ENCODE assay signal across 8 cellular contexts in genomic region chr1:160101037-160101716, GRCh38. TPM values are rescaled to one million over a fixed set of nuclear protein-coding genes. Genes with fewer than 3 reads are reported as not detected.
DNase-seq lines count a peak whose midpoint lies in the region; ATAC-seq, FAIRE-seq and TF ChIP-seq lines count a peak whose summit lies in the region.

No MANE protein-coding gene starts in this region.

- TF ChIP-seq EP300 in HepG2 (IDR thresholded peaks at IDR 0.05; ENCODE audit: low read depth in 2 of 2, low read length in 2 of 2) (no peak; a peak in 1 of 4 replicates), HepG2 (CRISPR knock-in tag; IDR thresholded peaks at IDR 0.05; ENCODE audit: borderline replicate concordance) (no peak; the same call in 1 of the 2 replicates)

- BruUV-seq in HepG2 (replicated peaks; lab: Mats Ljungman, UMichigan) = no TSS peak

- H3K9ac ChIP-seq in HepG2 (ENCODE audit: insufficient read depth, low read depth, low read length) = peak overlapping the region; percentile 46

- no peak for TF ChIP-seq POLR2A in HepG2 (IDR thresholded peaks at IDR 0.05; ENCODE audit: insufficient read depth in 1 of 2, low read depth in 2 of 2, low read length in 2 of 2)

- H3K4me3 ChIP-seq in choroid plexus epithelial cell (ENCODE audit: low read depth, low read length) = no peak overlapping the region
- H3K4me3 ChIP-seq in HepG2 (replicated peaks in 1 of 3; ENCODE audit: insufficient read depth in 1 of 3, low read depth in 2 of 3, low read length in 3 of 3) = peak overlapping the region in 2 of 3 experiments; percentile 40 to 47; a peak in 3 of 6 replicates

- in situ Hi-C loops in HepG2 (cut with HindIII; ENCODE audit: extremely low pct_ligation_motif_present, low pct_unique_long_range_greater_than_20kb) = loop anchor here (10.0 kb wide), 1 partner anchor 114 kb away; no protein-coding TSS in a partner anchor

- no peaks in the 10 kb centered on the region for H3K27me3 ChIP-seq in HepG2 (ENCODE audit: control insufficient read depth in 1 of 2, insufficient read depth in 2 of 2, low read length in 2 of 2)

- H3K27ac Mint-ChIP-seq in activated CD4-positive, alpha-beta T cell treated with anti-CD3 and anti-CD28 coated beads, Interleukin-2, amount 10 ng/mL, durations not matched to agents 24 days and 14 days = peak overlapping the region; percentile 69

- CTCF ChIA-PET in HepG2 (lab: Yijun Ruan, JAX; ENCODE audit: low intra/inter-chr PET ratio, low total read pairs) = interaction anchor here (1.1 to 2.0 kb wide), 5 partner anchors 63 to 190 kb away, joined by 4 to 15 read pairs (median 12); no protein-coding TSS in a partner anchor

- TF ChIP-seq CTCF in choroid plexus epithelial cell (conservative IDR thresholded peaks at IDR 0.05; ENCODE audit: low read depth, low read length) = peak; percentile 91
- TF ChIP-seq CTCF in HepG2 (CRISPR knock-in tag; IDR thresholded peaks at IDR 0.05) = peak; percentile 96

- H3K9me3 ChIP-seq in HepG2 (ENCODE audit: low read length) = no peaks in the 10 kb centered on the region

- POLR2A ChIA-PET in HepG2 (lab: Yijun Ruan, JAX) = interaction anchor here (0.6 to 1.0 kb wide), 5 partner anchors 28 to 191 kb away, joined by 3 to 5 read pairs (median 3); partner anchors contain the start of gene DCAF8

- DNase-seq in DMS79 treated with DMSO at 0.1 percent for 48 hours (lab: John Stamatoyannopoulos, UW) (peak; percentile 79), NCI-H69 (lab: John Stamatoyannopoulos, UW) (peak; percentile 91), choroid plexus epithelial cell (ENCODE audit: low read depth) (peak; percentile 69), HepG2 (ENCODE audit: low spot score) (peak; percentile 81), GOT3 (lab: John Stamatoyannopoulos, UW) (no peak)
- peak; percentile 88 for DNase-seq in activated CD4-positive, alpha-beta T cell treated with anti-CD3 and anti-CD28 coated beads, Interleukin-2, amount 10 ng/mL, durations not matched to agents 24 days and 14 days
- DNase-seq in stimulated activated CD4-positive, alpha-beta T cell treated with anti-CD3 and anti-CD28 coated beads, Interleukin-4, amount 100 ng/mL, for 24 hours = peak; percentile 78

- H3K36me3 ChIP-seq in HepG2 (replicated peaks in 1 of 2; ENCODE audit: control insufficient read depth in 1 of 2, insufficient read depth in 2 of 2, low read length in 2 of 2) = no peaks in the 10 kb centered on the region

- no peaks in the 10 kb centered on the region for H3K36me3 Mint-ChIP-seq in activated CD4-positive, alpha-beta T cell treated with anti-CD3 and anti-CD28 coated beads, Interleukin-2, amount 10 ng/mL, durations not matched to agents 24 days and 14 days (ENCODE audit: low read depth)

- no peaks in the 10 kb centered on the region for H3K9me3 Mint-ChIP-seq in activated CD4-positive, alpha-beta T cell treated with anti-CD3 and anti-CD28 coated beads, Interleukin-2, amount 10 ng/mL, durations not matched to agents 24 days and 14 days

- peak; percentile 24 for ATAC-seq in HG03432 (IDR thresholded peaks at IDR 0.05; ENCODE audit: unreplicated experiment)
- peak; percentile 30 for ATAC-seq in HepG2

- H4K20me1 ChIP-seq in HepG2 (ENCODE audit: insufficient read depth, low read length) = no peaks in the 10 kb centered on the region

- H3K4me2 ChIP-seq in HepG2 (ENCODE audit: low read depth, low read length) = peak overlapping the region; percentile 77

- H2AFZ ChIP-seq in HepG2 (ENCODE audit: low read length) = peak overlapping the region; percentile 73

- peaks cover 80% of the 10 kb centered on the region for H3K4me1 ChIP-seq in HepG2 (ENCODE audit: insufficient read depth, low read length)

- H3K4me1 Mint-ChIP-seq in activated CD4-positive, alpha-beta T cell treated with anti-CD3 and anti-CD28 coated beads, Interleukin-2, amount 10 ng/mL, durations not matched to agents 24 days and 14 days = peaks cover 30% of the 10 kb centered on the region

- peaks cover 18% of the 10 kb centered on the region for H3K79me2 ChIP-seq in HepG2 (ENCODE audit: insufficient read depth, low read length)

- H3K27ac ChIP-seq in HepG2 (ENCODE audit: extremely low read length, insufficient read depth, low read length) = no peak overlapping the region

- peak; percentile 90 for FAIRE-seq in HepG2 (lab: Jason Lieb, UNC)

- peak; percentile 97 for TF ChIP-seq RAD21 in HepG2 (CRISPR knock-in tag; IDR thresholded peaks at IDR 0.05)

- intact Hi-C loops in activated CD4-positive, alpha-beta T cell treated with anti-CD3 and anti-CD28 coated beads, Interleukin-2, amount 10 ng/mL, durations not matched to agents 24 days and 14 days (cut with micrococcal nuclease) = loop anchor here (1.0 to 5.0 kb wide), 4 partner anchors 152 to 319 kb away; partner anchors contain the start of gene DUSP23
- intact Hi-C loops in HepG2 (cut with micrococcal nuclease; ENCODE audit: unreplicated experiment) = loop anchor here (1.0 to 5.0 kb wide), 5 partner anchors 62 to 276 kb away; no protein-coding TSS in a partner anchor

- WGBS in HepG2 (ENCODE audit: low lambda C conversion rate) = 24% methylated on average over 7 of the region's 13 CpGs

- H3K4me3 Mint-ChIP-seq in activated CD4-positive, alpha-beta T cell treated with anti-CD3 and anti-CD28 coated beads, Interleukin-2, amount 10 ng/mL, durations not matched to agents 24 days and 14 days = peak overlapping the region; percentile 36

- peaks cover under 1% of the 10 kb centered on the region for H3K27me3 Mint-ChIP-seq in activated CD4-positive, alpha-beta T cell treated with anti-CD3 and anti-CD28 coated beads, Interleukin-2, amount 10 ng/mL, durations not matched to agents 24 days and 14 days

RNA-seq across cellular contexts. Expression of gene IGSF8, which starts 2.8 kb away (rescaled TPM):
- total RNA-seq in activated CD4-positive, alpha-beta T cell treated with anti-CD3 and anti-CD28 coated beads, Interleukin-2, amount 10 ng/mL, durations not matched to agents 24 days and 14 days = 25.3 and 26.7 TPM in 2 replicates
- total RNA-seq in HepG2 (2016; rRNA removed; fragmentation: Illumina TruSeq; extraction: Trizol) = 8.0 and 24.0 TPM in 2 replicates
- total RNA-seq in HepG2 (2016; cell fraction: cytosol; rRNA removed; fragmentation: Illumina TruSeq; extraction: Trizol; ENCODE audit: low read depth) = 1.8 and 1.9 TPM in 2 replicates
- total RNA-seq in HepG2 (2016; cell fraction: insoluble cytoplasmic fraction; rRNA removed; fragmentation: Illumina TruSeq; extraction: Trizol) = 7.7 and 25.9 TPM in 2 replicates
- total RNA-seq in HepG2 (2016; cell fraction: membrane; rRNA removed; fragmentation: Illumina TruSeq; extraction: Trizol) = 3.4 and 4.0 TPM in 2 replicates
- 24.1 and 29.5 TPM in 2 replicates for total RNA-seq in HepG2 (2016; cell fraction: nucleus; rRNA removed; fragmentation: Illumina TruSeq; extraction: Trizol)
- 41.0 and 52.1 TPM in 2 replicates for polyA plus RNA-seq in HepG2 (2011; rRNA removed)
- polyA plus RNA-seq in HepG2 (2011; cell fraction: cytosol; rRNA removed) = 36.7 and 58.5 TPM in 2 replicates
- 81.8 and 93.4 TPM in 2 replicates for polyA plus RNA-seq in HepG2 (2011; cell fraction: nucleus; rRNA removed)
- 24.4 and 32.1 TPM in 2 replicates for polyA plus RNA-seq in HepG2 (2012)
- polyA plus RNA-seq in HepG2 (2016; cell fraction: cytosol; fragmentation: Illumina TruSeq; extraction: Trizol; ENCODE audit: low read depth) = 1.6 and 1.8 TPM in 2 replicates
- polyA plus RNA-seq in HepG2 (2016; cell fraction: insoluble cytoplasmic fraction; fragmentation: Illumina TruSeq; extraction: Trizol; ENCODE audit: low read depth) = 7.6 and 8.9 TPM in 2 replicates
- polyA plus RNA-seq in HepG2 (2016; cell fraction: membrane; fragmentation: Illumina TruSeq; extraction: Trizol; ENCODE audit: low read depth) = 2.6 and 3.2 TPM in 2 replicates
- polyA plus RNA-seq in HepG2 (2016; cell fraction: nucleus; fragmentation: Illumina TruSeq; extraction: Trizol; ENCODE audit: insufficient read depth, low read depth) = 46.1 TPM in 2 replicates
- 27.5 and 60.2 TPM in 2 replicates for polyA minus RNA-seq in HepG2 (2011; rRNA and poly(A)+ RNA removed; ENCODE audit: low replicate concordance)
- 25.5 and 26.7 TPM in 2 replicates for polyA minus RNA-seq in HepG2 (2011; cell fraction: cytosol; rRNA and poly(A)+ RNA removed)
- polyA minus RNA-seq in HepG2 (2011; cell fraction: nucleus; rRNA and poly(A)+ RNA removed) = 11.6 and 14.0 TPM in 2 replicates

RNA-seq across cellular contexts. Expression of gene ATP1A2, which starts 14.4 kb away (rescaled TPM):
- not detected in 2 replicates for total RNA-seq in activated CD4-positive, alpha-beta T cell treated with anti-CD3 and anti-CD28 coated beads, Interleukin-2, amount 10 ng/mL, durations not matched to agents 24 days and 14 days
- total RNA-seq in HepG2 (2016; rRNA removed; fragmentation: Illumina TruSeq; extraction: Trizol) = not detected in 2 replicates
- total RNA-seq in HepG2 (2016; cell fraction: cytosol; rRNA removed; fragmentation: Illumina TruSeq; extraction: Trizol; ENCODE audit: low read depth) = not detected in 2 replicates
- total RNA-seq in HepG2 (2016; cell fraction: insoluble cytoplasmic fraction; rRNA removed; fragmentation: Illumina TruSeq; extraction: Trizol) = 0.02 TPM in 1 of 2 replicates, not detected in the other
- 0.03 TPM in 1 of 2 replicates, not detected in the other for total RNA-seq in HepG2 (2016; cell fraction: membrane; rRNA removed; fragmentation: Illumina TruSeq; extraction: Trizol)
- not detected in 2 replicates for total RNA-seq in HepG2 (2016; cell fraction: nucleus; rRNA removed; fragmentation: Illumina TruSeq; extraction: Trizol)
- 0.16 TPM in 2 replicates for polyA plus RNA-seq in HepG2 (2011; rRNA removed)
- polyA plus RNA-seq in HepG2 (2011; cell fraction: cytosol; rRNA removed) = 0.04 and 0.16 TPM in 2 replicates
- 0.50 and 1.3 TPM in 2 replicates for polyA plus RNA-seq in HepG2 (2011; cell fraction: nucleus; rRNA removed)
- 0.16 and 0.95 TPM in 2 replicates for polyA plus RNA-seq in HepG2 (2012)
- polyA plus RNA-seq in HepG2 (2016; cell fraction: cytosol; fragmentation: Illumina TruSeq; extraction: Trizol; ENCODE audit: low read depth) = not detected in 2 replicates
- polyA plus RNA-seq in HepG2 (2016; cell fraction: insoluble cytoplasmic fraction; fragmentation: Illumina TruSeq; extraction: Trizol; ENCODE audit: low read depth) = not detected in 2 replicates
- polyA plus RNA-seq in HepG2 (2016; cell fraction: membrane; fragmentation: Illumina TruSeq; extraction: Trizol; ENCODE audit: low read depth) = not detected in 2 replicates
- polyA plus RNA-seq in HepG2 (2016; cell fraction: nucleus; fragmentation: Illumina TruSeq; extraction: Trizol; ENCODE audit: insufficient read depth, low read depth) = not detected in 2 replicates
- 0.07 and 0.44 TPM in 2 replicates for polyA minus RNA-seq in HepG2 (2011; rRNA and poly(A)+ RNA removed; ENCODE audit: low replicate concordance)
- polyA minus RNA-seq in HepG2 (2011; cell fraction: cytosol; rRNA and poly(A)+ RNA removed) = 0.18 and 0.79 TPM in 2 replicates
- polyA minus RNA-seq in HepG2 (2011; cell fraction: nucleus; rRNA and poly(A)+ RNA removed) = 0.26 and 0.37 TPM in 2 replicates

RNA-seq across cellular contexts. Expression of gene KCNJ9, which starts 19.8 kb away (rescaled TPM):
- not detected in 2 replicates for total RNA-seq in activated CD4-positive, alpha-beta T cell treated with anti-CD3 and anti-CD28 coated beads, Interleukin-2, amount 10 ng/mL, durations not matched to agents 24 days and 14 days
- total RNA-seq in HepG2 (2016; rRNA removed; fragmentation: Illumina TruSeq; extraction: Trizol) = not detected in 2 replicates
- not detected in 2 replicates for total RNA-seq in HepG2 (2016; cell fraction: cytosol; rRNA removed; fragmentation: Illumina TruSeq; extraction: Trizol; ENCODE audit: low read depth)
- not detected in 2 replicates for total RNA-seq in HepG2 (2016; cell fraction: insoluble cytoplasmic fraction; rRNA removed; fragmentation: Illumina TruSeq; extraction: Trizol)
- total RNA-seq in HepG2 (2016; cell fraction: membrane; rRNA removed; fragmentation: Illumina TruSeq; extraction: Trizol) = not detected in 2 replicates
- not detected in 2 replicates for total RNA-seq in HepG2 (2016; cell fraction: nucleus; rRNA removed; fragmentation: Illumina TruSeq; extraction: Trizol)
- not detected in 2 replicates for polyA plus RNA-seq in HepG2 (2011; rRNA removed)
- polyA plus RNA-seq in HepG2 (2011; cell fraction: cytosol; rRNA removed) = 0.01 TPM in 1 of 2 replicates, not detected in the other
- 0.03 and 0.06 TPM in 2 replicates for polyA plus RNA-seq in HepG2 (2011; cell fraction: nucleus; rRNA removed)
- polyA plus RNA-seq in HepG2 (2012) = not detected in 2 replicates
- polyA plus RNA-seq in HepG2 (2016; cell fraction: cytosol; fragmentation: Illumina TruSeq; extraction: Trizol; ENCODE audit: low read depth) = not detected in 2 replicates
- polyA plus RNA-seq in HepG2 (2016; cell fraction: insoluble cytoplasmic fraction; fragmentation: Illumina TruSeq; extraction: Trizol; ENCODE audit: low read depth) = not detected in 2 replicates
- polyA plus RNA-seq in HepG2 (2016; cell fraction: membrane; fragmentation: Illumina TruSeq; extraction: Trizol; ENCODE audit: low read depth) = not detected in 2 replicates
- polyA plus RNA-seq in HepG2 (2016; cell fraction: nucleus; fragmentation: Illumina TruSeq; extraction: Trizol; ENCODE audit: insufficient read depth, low read depth) = not detected in 2 replicates
- not detected in 2 replicates for polyA minus RNA-seq in HepG2 (2011; rRNA and poly(A)+ RNA removed; ENCODE audit: low replicate concordance)
- not detected in 2 replicates for polyA minus RNA-seq in HepG2 (2011; cell fraction: cytosol; rRNA and poly(A)+ RNA removed)
- polyA minus RNA-seq in HepG2 (2011; cell fraction: nucleus; rRNA and poly(A)+ RNA removed) = not detected in 2 replicates

RNA-seq across cellular contexts. Expression of gene KCNJ10, which starts 31.2 kb away (rescaled TPM):
- total RNA-seq in activated CD4-positive, alpha-beta T cell treated with anti-CD3 and anti-CD28 coated beads, Interleukin-2, amount 10 ng/mL, durations not matched to agents 24 days and 14 days = not detected in 2 replicates
- 4.1 and 4.4 TPM in 2 replicates for total RNA-seq in HepG2 (2016; rRNA removed; fragmentation: Illumina TruSeq; extraction: Trizol)
- 1.3 and 1.6 TPM in 2 replicates for total RNA-seq in HepG2 (2016; cell fraction: cytosol; rRNA removed; fragmentation: Illumina TruSeq; extraction: Trizol; ENCODE audit: low read depth)
- total RNA-seq in HepG2 (2016; cell fraction: insoluble cytoplasmic fraction; rRNA removed; fragmentation: Illumina TruSeq; extraction: Trizol) = 3.2 and 4.0 TPM in 2 replicates
- total RNA-seq in HepG2 (2016; cell fraction: membrane; rRNA removed; fragmentation: Illumina TruSeq; extraction: Trizol) = 3.8 and 4.4 TPM in 2 replicates
- total RNA-seq in HepG2 (2016; cell fraction: nucleus; rRNA removed; fragmentation: Illumina TruSeq; extraction: Trizol) = 8.4 and 9.2 TPM in 2 replicates
- 9.9 and 10.3 TPM in 2 replicates for polyA plus RNA-seq in HepG2 (2011; rRNA removed)
- 5.4 and 7.7 TPM in 2 replicates for polyA plus RNA-seq in HepG2 (2011; cell fraction: cytosol; rRNA removed)
- 16.5 and 20.7 TPM in 2 replicates for polyA plus RNA-seq in HepG2 (2011; cell fraction: nucleus; rRNA removed)
- 3.2 and 4.8 TPM in 2 replicates for polyA plus RNA-seq in HepG2 (2012)
- polyA plus RNA-seq in HepG2 (2016; cell fraction: cytosol; fragmentation: Illumina TruSeq; extraction: Trizol; ENCODE audit: low read depth) = 1.4 and 1.8 TPM in 2 replicates
- 6.3 and 7.5 TPM in 2 replicates for polyA plus RNA-seq in HepG2 (2016; cell fraction: insoluble cytoplasmic fraction; fragmentation: Illumina TruSeq; extraction: Trizol; ENCODE audit: low read depth)
- 3.7 and 3.9 TPM in 2 replicates for polyA plus RNA-seq in HepG2 (2016; cell fraction: membrane; fragmentation: Illumina TruSeq; extraction: Trizol; ENCODE audit: low read depth)
- 20.4 and 22.0 TPM in 2 replicates for polyA plus RNA-seq in HepG2 (2016; cell fraction: nucleus; fragmentation: Illumina TruSeq; extraction: Trizol; ENCODE audit: insufficient read depth, low read depth)
- 34.8 TPM in 1 of 2 replicates, not detected in the other for polyA minus RNA-seq in HepG2 (2011; rRNA and poly(A)+ RNA removed; ENCODE audit: low replicate concordance)
- 4.8 and 5.5 TPM in 2 replicates for polyA minus RNA-seq in HepG2 (2011; cell fraction: cytosol; rRNA and poly(A)+ RNA removed)
- polyA minus RNA-seq in HepG2 (2011; cell fraction: nucleus; rRNA and poly(A)+ RNA removed) = 6.7 and 8.1 TPM in 2 replicates

RNA-seq across cellular contexts. Expression of gene ATP1A4, which starts 50.2 kb away (rescaled TPM):
- total RNA-seq in activated CD4-positive, alpha-beta T cell treated with anti-CD3 and anti-CD28 coated beads, Interleukin-2, amount 10 ng/mL, durations not matched to agents 24 days and 14 days = not detected in 2 replicates
- not detected in 2 replicates for total RNA-seq in HepG2 (2016; rRNA removed; fragmentation: Illumina TruSeq; extraction: Trizol)
- total RNA-seq in HepG2 (2016; cell fraction: cytosol; rRNA removed; fragmentation: Illumina TruSeq; extraction: Trizol; ENCODE audit: low read depth) = not detected in 2 replicates
- total RNA-seq in HepG2 (2016; cell fraction: insoluble cytoplasmic fraction; rRNA removed; fragmentation: Illumina TruSeq; extraction: Trizol) = not detected in 2 replicates
- total RNA-seq in HepG2 (2016; cell fraction: membrane; rRNA removed; fragmentation: Illumina TruSeq; extraction: Trizol) = not detected in 2 replicates
- total RNA-seq in HepG2 (2016; cell fraction: nucleus; rRNA removed; fragmentation: Illumina TruSeq; extraction: Trizol) = not detected in 2 replicates
- not detected in 2 replicates for polyA plus RNA-seq in HepG2 (2011; rRNA removed)
- not detected in 2 replicates for polyA plus RNA-seq in HepG2 (2011; cell fraction: cytosol; rRNA removed)
- polyA plus RNA-seq in HepG2 (2011; cell fraction: nucleus; rRNA removed) = not detected in 2 replicates
- not detected in 2 replicates for polyA plus RNA-seq in HepG2 (2012)
- polyA plus RNA-seq in HepG2 (2016; cell fraction: cytosol; fragmentation: Illumina TruSeq; extraction: Trizol; ENCODE audit: low read depth) = not detected in 2 replicates
- not detected in 2 replicates for polyA plus RNA-seq in HepG2 (2016; cell fraction: insoluble cytoplasmic fraction; fragmentation: Illumina TruSeq; extraction: Trizol; ENCODE audit: low read depth)
- not detected in 2 replicates for polyA plus RNA-seq in HepG2 (2016; cell fraction: membrane; fragmentation: Illumina TruSeq; extraction: Trizol; ENCODE audit: low read depth)
- polyA plus RNA-seq in HepG2 (2016; cell fraction: nucleus; fragmentation: Illumina TruSeq; extraction: Trizol; ENCODE audit: insufficient read depth, low read depth) = not detected in 2 replicates
- not detected in 2 replicates for polyA minus RNA-seq in HepG2 (2011; rRNA and poly(A)+ RNA removed; ENCODE audit: low replicate concordance)
- polyA minus RNA-seq in HepG2 (2011; cell fraction: cytosol; rRNA and poly(A)+ RNA removed) = not detected in 2 replicates
- polyA minus RNA-seq in HepG2 (2011; cell fraction: nucleus; rRNA and poly(A)+ RNA removed) = not detected in 2 replicates
